ENCODE assay signal across 8 cellular contexts in genomic region chrX:119516157-119516702, GRCh38. TPM values are rescaled to one million over a fixed set of nuclear protein-coding genes. Genes with fewer than 3 reads are reported as not detected.
DNase-seq lines count a peak whose midpoint lies in the region; ATAC-seq and TF ChIP-seq lines count a peak whose summit lies in the region.

No MANE protein-coding gene starts in this region.

- no peaks in the 10 kb centered on the region for H3K36me3 Mint-ChIP-seq in CD4-positive, alpha-beta T cell (ENCODE audit: low read depth)
- H3K36me3 Mint-ChIP-seq in activated CD4-positive, alpha-beta memory T cell treated with anti-CD3 and anti-CD28 coated beads for 36 hours: no peaks in the 10 kb centered on the region
- H3K36me3 Mint-ChIP-seq in natural killer cell: no peaks in the 10 kb centered on the region

- no peaks in the 10 kb centered on the region for H3K9me3 Mint-ChIP-seq in CD4-positive, alpha-beta T cell
- no peaks in the 10 kb centered on the region for H3K9me3 Mint-ChIP-seq in activated CD4-positive, alpha-beta memory T cell treated with anti-CD3 and anti-CD28 coated beads for 36 hours
- H3K9me3 Mint-ChIP-seq in natural killer cell: no peaks in the 10 kb centered on the region

- DNase-seq in CD4-positive, alpha-beta T cell: peak in 8 of 10 experiments; percentile 4 to 27 (median 11)
- DNase-seq in NCI-H69 (lab: John Stamatoyannopoulos, UW): peak; percentile 71
- peak; percentile 27 for DNase-seq in activated CD4-positive, alpha-beta memory T cell treated with anti-CD3 and anti-CD28 coated beads for 36 hours
- peak; percentile 14 for DNase-seq in natural killer cell
- DNase-seq in ureter (ENCODE audit: low spot score): no peak

- ATAC-seq in CD4-positive, alpha-beta T cell (ENCODE audit: poor library complexity): peak; percentile 96
- ATAC-seq in GM18909 (IDR thresholded peaks at IDR 0.05; ENCODE audit: poor library complexity, unreplicated experiment) (peak; percentile 92), HG03378 (IDR thresholded peaks at IDR 0.05; ENCODE audit: unreplicated experiment) (peak; percentile 80), esophagus mucosa (peak; percentile 73), natural killer cell (peak; percentile 89 to 97 (median 93))

- no peak overlapping the region for H3K27ac ChIP-seq in CD4-positive, alpha-beta T cell (ENCODE audit: low read depth, low read length)

- H3K27ac Mint-ChIP-seq in CD4-positive, alpha-beta T cell: no peak overlapping the region
- no peak overlapping the region for H3K27ac Mint-ChIP-seq in activated CD4-positive, alpha-beta memory T cell treated with anti-CD3 and anti-CD28 coated beads for 36 hours
- no peak overlapping the region for H3K27ac Mint-ChIP-seq in natural killer cell

- H3K9me3 ChIP-seq in CD4-positive, alpha-beta T cell (ENCODE audit: control insufficient read depth, low read length): no peaks in the 10 kb centered on the region

- no peaks in the 10 kb centered on the region for H3K27me3 Mint-ChIP-seq in CD4-positive, alpha-beta T cell
- no peaks in the 10 kb centered on the region for H3K27me3 Mint-ChIP-seq in activated CD4-positive, alpha-beta memory T cell treated with anti-CD3 and anti-CD28 coated beads for 36 hours
- no peaks in the 10 kb centered on the region for H3K27me3 Mint-ChIP-seq in natural killer cell (ENCODE audit: low read depth in 2 of 2)

- POLR2A ChIA-PET in CD4-positive, alpha-beta T cell (lab: Charles Lee): interaction anchor here (1.3 kb wide), 1 partner anchor 275 kb away, joined by 4 read pairs; the partner anchor contains the start of gene RPL39
- POLR2A ChIA-PET in activated CD4-positive, alpha-beta memory T cell treated with anti-CD3 and anti-CD28 coated beads for 36 hours (lab: Charles Lee): interaction anchor here (1.1 kb wide), 1 partner anchor 33 kb away, joined by 3 read pairs; no protein-coding TSS in a partner anchor

- peak; percentile 69 for TF ChIP-seq CTCF in CD4-positive, alpha-beta T cell (IDR thresholded peaks at IDR 0.05)
- TF ChIP-seq CTCF in natural killer cell (IDR thresholded peaks at IDR 0.05): peak; percentile 57

- intact Hi-C loops in CD4-positive, alpha-beta T cell (cut with DNase I, micrococcal nuclease): loop anchor here (1.0 to 5.0 kb wide), 5 partner anchors 213 to 365 kb away; no protein-coding TSS in a partner anchor
- intact Hi-C loops in activated CD4-positive, alpha-beta memory T cell treated with anti-CD3 and anti-CD28 coated beads for 36 hours (cut with micrococcal nuclease): loop anchor here (2.0 to 10.0 kb wide), 5 partner anchors 91 to 371 kb away; partner anchors contain the start of genes NKRF, RPL39 and SOWAHD
- intact Hi-C loops in natural killer cell (cut with micrococcal nuclease): loop anchor here (1.0 to 5.0 kb wide), 3 partner anchors 59 to 371 kb away; partner anchors contain the start of gene UBE2A

- no peaks in the 10 kb centered on the region for H3K27me3 ChIP-seq in CD4-positive, alpha-beta T cell (ENCODE audit: control insufficient read depth, insufficient read depth, low read length)

- H3K4me1 Mint-ChIP-seq in CD4-positive, alpha-beta T cell (ENCODE audit: low read depth): peaks cover 5% of the 10 kb centered on the region
- H3K4me1 Mint-ChIP-seq in activated CD4-positive, alpha-beta memory T cell treated with anti-CD3 and anti-CD28 coated beads for 36 hours (ENCODE audit: low read depth): peaks cover 2% of the 10 kb centered on the region
- peaks cover 6% of the 10 kb centered on the region in 2 donors for H3K4me1 Mint-ChIP-seq in natural killer cell

- no peak overlapping the region for H3K4me3 Mint-ChIP-seq in CD4-positive, alpha-beta T cell
- no peak overlapping the region for H3K4me3 Mint-ChIP-seq in activated CD4-positive, alpha-beta memory T cell treated with anti-CD3 and anti-CD28 coated beads for 36 hours
- H3K4me3 Mint-ChIP-seq in natural killer cell: no peak overlapping the region

- CTCF ChIA-PET in CD4-positive, alpha-beta T cell (lab: Charles Lee): interaction anchor here (0.6 to 2.3 kb wide), 10 partner anchors 9 to 371 kb away, joined by 3 to 7 read pairs (median 4); no protein-coding TSS in a partner anchor
- CTCF ChIA-PET in activated CD4-positive, alpha-beta memory T cell treated with anti-CD3 and anti-CD28 coated beads for 36 hours (lab: Charles Lee): interaction anchor here (0.6 to 3.4 kb wide), 13 partner anchors 9 to 271 kb away, joined by 3 to 34 read pairs (median 3); partner anchors contain the start of gene SOWAHD

RNA-seq across cellular contexts. Expression of gene SLC25A5, which starts 48.0 kb away (rescaled TPM):
- total RNA-seq in CD4-positive, alpha-beta T cell: 100 to 1,000 TPM; 160 to 161 TPM
- 100 to 1,000 TPM; 627 to 652 TPM for total RNA-seq in activated CD4-positive, alpha-beta memory T cell treated with anti-CD3 and anti-CD28 coated beads for 36 hours
- total RNA-seq in esophagus mucosa (452 TPM), natural killer cell (100 to 1,000 TPM; 148 to 182 (median 162) TPM), ureter (243 TPM)

RNA-seq across cellular contexts. Expression of gene STEEP1, which starts 49.0 kb away (rescaled TPM):
- 10 to 100 TPM; 25.1 to 27.0 TPM for total RNA-seq in CD4-positive, alpha-beta T cell
- total RNA-seq in activated CD4-positive, alpha-beta memory T cell treated with anti-CD3 and anti-CD28 coated beads for 36 hours: 10 to 100 TPM; 20.4 to 21.0 TPM
- 13.5 TPM for total RNA-seq in esophagus mucosa
- total RNA-seq in natural killer cell: 10 to 100 TPM; 23.5 to 29.2 (median 23.8) TPM
- total RNA-seq in ureter: 27.9 TPM

RNA-seq across cellular contexts. Expression of gene UBE2A, which starts 58.1 kb away (rescaled TPM):
- 100 to 1,000 TPM in 1 of 2 experiments, 10 to 100 TPM in 1; 88.8 to 101 TPM for total RNA-seq in CD4-positive, alpha-beta T cell
- 10 to 100 TPM; 53.9 to 57.4 TPM for total RNA-seq in activated CD4-positive, alpha-beta memory T cell treated with anti-CD3 and anti-CD28 coated beads for 36 hours
- 44.7 TPM for total RNA-seq in esophagus mucosa
- total RNA-seq in natural killer cell: 100 to 1,000 TPM in 1 of 3 donors, 10 to 100 TPM in 2; 88.4 to 125 (median 91.0) TPM
- total RNA-seq in ureter: 39.9 TPM
